Comparison of ENCODE assay signal across 8 cellular contexts in genomic region chr16:57185945-57186629, GRCh38. TPM values are rescaled to one million over a fixed set of nuclear protein-coding genes. Genes with fewer than 3 reads are reported as not detected.
DNase-seq lines count a peak whose midpoint lies in the region; ATAC-seq and FAIRE-seq lines count a peak whose summit lies in the region.

PSME3IP1 (minus strand) TSS chr16:57186039; CDS start chr16:57173854, 12,185 bp downstream.
RSPRY1 (plus strand) TSS chr16:57186329; CDS start chr16:57204659, 18,330 bp downstream.

- H3K27ac ChIP-seq in KOPT-K1 (ENCODE audit: low read depth, low read length, poor library complexity, severe bottlenecking) (peak within 1 kb of the TSS; percentile 81), muscle layer of colon (ENCODE audit: low read depth, low read length) (peak within 1 kb of the TSS; percentile 94)

- peak within 1 kb of the TSS; percentile 82 to 96 for H3K4me3 ChIP-seq in muscle layer of colon (ENCODE audit: low read depth in 1 of 2, low read length in 2 of 2)

- H3K9me3 ChIP-seq in KOPT-K1 (ENCODE audit: insufficient read depth, low read length, poor library complexity, severe bottlenecking) (no peaks in the 10 kb centered on the region), muscle layer of colon (ENCODE audit: low read length) (no peaks in the 10 kb centered on the region)

- peak within 1 kb of the TSS; percentile 100 for H3K27ac Mint-ChIP-seq in activated T-cell treated with anti-CD3 and anti-CD28 coated beads, Interleukin-2, amount 50 U/mL, for 72 hours

- peak; percentile 94 for FAIRE-seq in RCC 7860 (lab: Jason Lieb, UNC)

- H3K4me1 ChIP-seq in muscle layer of colon (ENCODE audit: insufficient read depth, low read length), result peaks cover 27% of the 10 kb centered on the region

- H3K36me3 Mint-ChIP-seq in activated T-cell treated with anti-CD3 and anti-CD28 coated beads, Interleukin-2, amount 50 U/mL, for 72 hours (ENCODE audit: insufficient read depth in 2 of 2), result peaks cover 5 to 13% of the 10 kb centered on the region in 2 donors

- DNase-seq in DMS79 (lab: John Stamatoyannopoulos, UW), result peak; percentile 94
- peak; percentile 98 for DNase-seq in RCC 7860 (ENCODE audit: low spot score)
- peak; percentile 99 for DNase-seq in activated T-cell treated with anti-CD3 and anti-CD28 coated beads, Interleukin-2, amount 50 U/mL, for 72 hours
- peak; percentile 92 for DNase-seq in stimulated activated CD8-positive, alpha-beta memory T cell treated with anti-CD3 and anti-CD28 coated beads, Interleukin-7, amount 100 ng/mL, for 24 hours (ENCODE audit: low read depth)

- no peaks in the 10 kb centered on the region for H3K9me3 Mint-ChIP-seq in activated T-cell treated with anti-CD3 and anti-CD28 coated beads, Interleukin-2, amount 50 U/mL, for 72 hours

- peak within 1 kb of the TSS; percentile 95 to 100 for H3K4me3 Mint-ChIP-seq in activated T-cell treated with anti-CD3 and anti-CD28 coated beads, Interleukin-2, amount 50 U/mL, for 72 hours

- peak within 1 kb of the TSS; percentile 95 for H3K9ac ChIP-seq in muscle layer of colon (ENCODE audit: low read length)

- peaks cover 48% of the 10 kb centered on the region for H3K4me1 Mint-ChIP-seq in activated T-cell treated with anti-CD3 and anti-CD28 coated beads, Interleukin-2, amount 50 U/mL, for 72 hours (ENCODE audit: low read depth)

- H3K27me3 ChIP-seq in muscle layer of colon (ENCODE audit: control insufficient read depth in 1 of 2, insufficient read depth in 2 of 2, low read length in 2 of 2), result no peaks in the 10 kb centered on the region

- H3K27me3 Mint-ChIP-seq in activated T-cell treated with anti-CD3 and anti-CD28 coated beads, Interleukin-2, amount 50 U/mL, for 72 hours (ENCODE audit: low read depth), result no peaks in the 10 kb centered on the region

- H3K36me3 ChIP-seq in KOPT-K1 (ENCODE audit: insufficient read depth, low read length), result peaks cover 11% of the 10 kb centered on the region
- H3K36me3 ChIP-seq in muscle layer of colon (ENCODE audit: insufficient read depth, low read length), result no peaks in the 10 kb centered on the region

- peak; percentile 86 for ATAC-seq in GM21786 (IDR thresholded peaks at IDR 0.05; ENCODE audit: unreplicated experiment)
- peak; percentile 94 for ATAC-seq in activated T-cell treated with anti-CD3 and anti-CD28 coated beads, Interleukin-2, amount 50 U/mL, for 72 hours (replicated peaks in 1 of 2)
- peak; percentile 97 for ATAC-seq in esophagus mucosa

RNA-seq across cellular contexts. Expression of gene PSME3IP1, which starts in this region (rescaled TPM):
- total RNA-seq in activated T-cell treated with anti-CD3 and anti-CD28 coated beads, Interleukin-2, amount 50 U/mL, for 72 hours, result 100 to 1,000 TPM; 120 to 140 TPM
- total RNA-seq in esophagus mucosa, result 63.1 TPM

RNA-seq across cellular contexts. Expression of gene RSPRY1, which starts in this region (rescaled TPM):
- 10 to 100 TPM; 33.9 to 39.8 TPM for total RNA-seq in activated T-cell treated with anti-CD3 and anti-CD28 coated beads, Interleukin-2, amount 50 U/mL, for 72 hours
- 20.4 TPM for total RNA-seq in esophagus mucosa

Comparison
In these comparisons a context has a peak if more than half of its experiments do, and no peak if none do; other contexts are left out.
1. Peak in every context shown above with its lines: DNase-seq, ATAC-seq, H3K4me3 ChIP-seq and H3K27ac ChIP-seq.